27 cellular contexts compared by ENCODE assay signal in the genomic region with DNA sequence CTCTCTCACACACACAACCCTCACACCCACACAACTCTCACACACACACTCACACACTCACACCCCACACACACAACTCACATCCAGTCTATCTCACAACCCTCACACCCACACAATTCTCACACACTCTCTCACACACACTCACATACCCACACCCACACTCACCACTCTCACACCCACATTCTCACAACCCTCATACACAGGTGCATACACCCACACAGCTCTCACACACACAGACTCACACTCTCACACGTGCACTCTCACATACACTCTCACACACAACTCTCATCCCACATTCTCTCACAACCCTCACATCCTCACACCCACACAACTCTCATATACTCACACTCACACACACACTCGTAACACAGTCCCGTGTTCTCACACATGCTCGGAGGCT.
"Had no signal": no experiment of that assay in that cellular context is flagged by ENCODE, and none has a peak within 500 bp of the region (broad histone marks: within the 10 kb centered on the region; RNA-seq: fewer than 3 reads in every experiment).

No MANE protein-coding gene starts in this region.

- H3K4me1 Mint-ChIP-seq: activated naive CD4-positive, alpha-beta T cell treated with anti-CD3 and anti-CD28 coated beads, Interleukin-2, amount 50 U/mL, for 24 hours; central memory CD8-positive, alpha-beta T cell; stimulated activated memory B cell treated with anti-CD40 and anti-IgM and Interleukin-4, amounts not matched to agents 10 μg/mL and 1 μg/mL and 100 μg/mL, for 72 hours had no signal

- H3K4me2 ChIP-seq: SK-N-SH, smooth muscle cell had no signal

- H3K4me3 Mint-ChIP-seq: activated naive CD4-positive, alpha-beta T cell treated with anti-CD3 and anti-CD28 coated beads, Interleukin-2, amount 50 U/mL, for 24 hours; central memory CD8-positive, alpha-beta T cell; mesothelial cell of epicardium; natural killer cell treated with Interleukin-12 subunit alpha and Interleukin-12 subunit beta and Interleukin-15 and Interleukin-18, amount 100 ng/mL, for 72 hours; stimulated activated memory B cell treated with anti-CD40 and anti-IgM and Interleukin-4, amounts not matched to agents 10 μg/mL and 1 μg/mL and 100 μg/mL, for 72 hours had no signal

- H3K4me3 ChIP-seq: adrenal gland, ascending aorta, esophagus squamous epithelium, gastrocnemius medialis, sigmoid colon, smooth muscle cell, upper lobe of left lung had no signal

- H3K9me3 Mint-ChIP-seq: activated naive CD4-positive, alpha-beta T cell treated with anti-CD3 and anti-CD28 coated beads, Interleukin-2, amount 50 U/mL, for 24 hours; central memory CD8-positive, alpha-beta T cell; mesothelial cell of epicardium; natural killer cell treated with Interleukin-12 subunit alpha and Interleukin-12 subunit beta and Interleukin-15 and Interleukin-18, amount 100 ng/mL, for 72 hours had no signal

- DNase-seq: activated CD4-positive, alpha-beta T cell treated with anti-CD3 and anti-CD28 coated beads, Interleukin-2, amount 50 U/mL, for 1 hour; activated CD8-positive, alpha-beta memory T cell treated with anti-CD3 and anti-CD28 coated beads for 24 hours; activated CD8-positive, alpha-beta memory T cell treated with anti-CD3 and anti-CD28 coated beads, Interleukin-2, amount 50 U/mL, for 4 hours; activated effector memory CD4-positive, alpha-beta T cell treated with anti-CD3 and anti-CD28 coated beads, Interleukin-2, amount 50 U/mL, for 16 hours; activated T-cell treated with anti-CD3 and anti-CD28 coated beads, Interleukin-2, amount 50 U/mL, for 48 hours; adrenal gland; esophagus squamous epithelium; gastrocnemius medialis; hippocampal formation; left ventricle myocardium superior; mammary epithelial cell; occipital lobe; retina; sigmoid colon; SK-N-SH; stimulated activated CD4-positive, alpha-beta T cell treated with anti-CD3 and anti-CD28 coated beads, Interleukin-15, amount 100 ng/mL, for 24 hours; T-helper 2 cell had no signal

- H3K9me3 ChIP-seq: adrenal gland, ascending aorta, esophagus squamous epithelium, gastrocnemius medialis, sigmoid colon, SK-N-SH, upper lobe of left lung had no signal

- H3K27me3 ChIP-seq: adrenal gland, ascending aorta, upper lobe of left lung had no signal

- H3K27ac Mint-ChIP-seq: activated naive CD4-positive, alpha-beta T cell treated with anti-CD3 and anti-CD28 coated beads, Interleukin-2, amount 50 U/mL, for 24 hours; mesothelial cell of epicardium; natural killer cell treated with Interleukin-12 subunit alpha and Interleukin-12 subunit beta and Interleukin-15 and Interleukin-18, amount 100 ng/mL, for 72 hours; stimulated activated memory B cell treated with anti-CD40 and anti-IgM and Interleukin-4, amounts not matched to agents 10 μg/mL and 1 μg/mL and 100 μg/mL, for 72 hours had no signal

- H3K27ac ChIP-seq: adrenal gland, ascending aorta, esophagus squamous epithelium, gastrocnemius medialis, sigmoid colon, upper lobe of left lung, VCaP had no signal

- H3K36me3 Mint-ChIP-seq: activated naive CD4-positive, alpha-beta T cell treated with anti-CD3 and anti-CD28 coated beads, Interleukin-2, amount 50 U/mL, for 24 hours; mesothelial cell of epicardium; natural killer cell treated with Interleukin-12 subunit alpha and Interleukin-12 subunit beta and Interleukin-15 and Interleukin-18, amount 100 ng/mL, for 72 hours; stimulated activated memory B cell treated with anti-CD40 and anti-IgM and Interleukin-4, amounts not matched to agents 10 μg/mL and 1 μg/mL and 100 μg/mL, for 72 hours had no signal

- H3K36me3 ChIP-seq: adrenal gland, ascending aorta, esophagus squamous epithelium, gastrocnemius medialis, sigmoid colon, upper lobe of left lung had no signal

- H3K4me1 ChIP-seq: adrenal gland, ascending aorta, esophagus squamous epithelium, gastrocnemius medialis, sigmoid colon, upper lobe of left lung had no signal

- H3K27me3 Mint-ChIP-seq: activated naive CD4-positive, alpha-beta T cell treated with anti-CD3 and anti-CD28 coated beads, Interleukin-2, amount 50 U/mL, for 24 hours had no signal

- H3K9ac ChIP-seq: SK-N-SH had no signal

- FAIRE-seq: colon had no signal
